ENCODE assay signal across 8 cellular contexts in genomic region chr9:97696823-97697601, GRCh38. TPM values are rescaled to one million over a fixed set of nuclear protein-coding genes. Genes with fewer than 3 reads are reported as not detected.
DNase-seq lines count a peak whose midpoint lies in the region; ATAC-seq, FAIRE-seq and TF ChIP-seq lines count a peak whose summit lies in the region.

Gene XPA, minus strand, starts transcription at chr9:97697340. Its CDS starts 48 bp downstream, at chr9:97697292.

- peak; percentile 94 for DNase-seq in GM12892 (ENCODE audit: insufficient read length)
- DNase-seq in NCI-H1436 (lab: John Stamatoyannopoulos, UW) = peak; percentile 96
- DNase-seq in T-cell = peak; percentile 92 to 98 (median 95)
- DNase-seq in heart right ventricle = peak; percentile 97 to 99
- DNase-seq in posterior cingulate gyrus = peak; percentile 93 to 99 (median 96)
- peak; percentile 98 for DNase-seq in type B pancreatic cell (ENCODE audit: extremely low spot score, unreplicated experiment)

- peaks cover 4 to 40% (median 30%) of the 10 kb centered on the region in 9 donors for H3K4me1 ChIP-seq in heart right ventricle

- H3K9me3 Mint-ChIP-seq in T-cell (no peaks in the 10 kb centered on the region), type B pancreatic cell (no peaks in the 10 kb centered on the region)

- H3K36me3 ChIP-seq in heart right ventricle = peaks cover 0 to 18% (median 4%) of the 10 kb centered on the region in 9 donors

- peaks cover 6% of the 10 kb centered on the region for H3K36me3 Mint-ChIP-seq in T-cell
- peaks cover 8% of the 10 kb centered on the region for H3K36me3 Mint-ChIP-seq in type B pancreatic cell

- ATAC-seq in HG02798 (IDR thresholded peaks at IDR 0.05; ENCODE audit: poor library complexity, unreplicated experiment) = peak; percentile 93
- peak; percentile 92 to 96 (median 93) for ATAC-seq in T-cell (replicated peaks in 1 of 4)
- peak; percentile 99 to 100 (median 99) for ATAC-seq in heart right ventricle

- H3K4me3 Mint-ChIP-seq in T-cell = peak within 1 kb of the TSS; percentile 87 to 91 (median 90)
- H3K4me3 Mint-ChIP-seq in type B pancreatic cell = peak within 1 kb of the TSS; percentile 96

- H3K4me1 Mint-ChIP-seq in T-cell (peaks cover 55 to 64% (median 58%) of the 10 kb centered on the region in 3 donors), type B pancreatic cell (ENCODE audit: unreplicated experiment) (peaks cover 38% of the 10 kb centered on the region)

- H3K27me3 ChIP-seq in heart right ventricle = peaks cover 0 to 8% (median 0%) of the 10 kb centered on the region in 7 donors

- peaks cover 0 to 7% of the 10 kb centered on the region in 2 donors for H3K27me3 Mint-ChIP-seq in T-cell
- H3K27me3 Mint-ChIP-seq in type B pancreatic cell = no peaks in the 10 kb centered on the region

- TF ChIP-seq CTCF in heart right ventricle (IDR thresholded peaks at IDR 0.05) = no peak
- TF ChIP-seq CTCF in type B pancreatic cell (conservative IDR thresholded peaks at IDR 0.05) = no peak

- peak; percentile 90 for TF ChIP-seq POLR2A in GM12892 (IDR thresholded peaks at IDR 0.05; ENCODE audit: low read depth, low read length)

- CTCF ChIA-PET in T-cell (lab: Charles Lee) = interaction anchor here in 1 of 2 donors (0.8 to 1.7 kb wide), 5 partner anchors 8 to 348 kb away, joined by 3 to 8 read pairs (median 3); partner anchors contain the start of genes NCBP1 and TSTD2

- FAIRE-seq in GM12892 (lab: Jason Lieb, UNC) = peak; percentile 88

- H3K4me3 ChIP-seq in heart right ventricle = peak within 1 kb of the TSS; percentile 68 to 93 (median 78)

- H3K9me3 ChIP-seq in heart right ventricle = no peaks in the 10 kb centered on the region

- WGBS in adipose tissue, 3 donors = 0 to 1% (median 0%) methylated on average over 78 to 80 of the region's 80 CpGs
- WGBS in heart right ventricle, 2 donors = 0 to 1% methylated on average over 75 to 80 of the region's 80 CpGs

- intact Hi-C loops in heart right ventricle (cut with DNase I) (no loop called here), posterior cingulate gyrus (cut with DNase I) (loop anchor here (2.0 to 10.0 kb wide), 2 partner anchors 62 to 558 kb away; partner anchors contain the start of gene TBC1D2)

- peak within 1 kb of the TSS; percentile 97 to 98 for H3K27ac Mint-ChIP-seq in T-cell
- peak within 1 kb of the TSS; percentile 95 for H3K27ac Mint-ChIP-seq in type B pancreatic cell

- H3K27ac ChIP-seq in adipose tissue (ENCODE audit: low read depth, low read length) (no peak within 1 kb of the TSS), heart right ventricle (peak within 1 kb of the TSS; percentile 79 to 96 (median 92))

- POLR2A ChIA-PET in T-cell (lab: Charles Lee) = interaction anchor here (0.6 to 2.9 kb wide), 8 partner anchors 17 to 460 kb away, joined by 3 to 19 read pairs (median 3); partner anchors contain the start of genes NCBP1 (in 1 of the 2), TRMO (in 1 of the 2) and TSTD2 (in 1 of the 2)

RNA-seq across cellular contexts. Expression of gene XPA, which starts in this region (rescaled TPM):
- polyA plus RNA-seq in GM12892 (2012; ENCODE audit: missing spikeins) = 11.5 TPM
- total RNA-seq in T-cell (10 to 100 TPM; 21.7 to 24.5 (median 23.3) TPM), heart right ventricle (10 to 100 TPM in 3 of 10 donors, 1 to 10 TPM in 7; 7.9 to 13.7 (median 9.3) TPM), type B pancreatic cell (ENCODE audit: low replicate concordance) (11.6 and 13.7 TPM in 2 replicates)
- polyA plus RNA-seq in adipose tissue (10 to 100 TPM in 2 of 3 donors, 1 to 10 TPM in 1; 7.3 to 26.3 (median 13.0) TPM), heart right ventricle (1 to 10 TPM; 5.7 to 6.9 TPM)
